ENCODE assay signal across 1 cellular context in the genomic region with DNA sequence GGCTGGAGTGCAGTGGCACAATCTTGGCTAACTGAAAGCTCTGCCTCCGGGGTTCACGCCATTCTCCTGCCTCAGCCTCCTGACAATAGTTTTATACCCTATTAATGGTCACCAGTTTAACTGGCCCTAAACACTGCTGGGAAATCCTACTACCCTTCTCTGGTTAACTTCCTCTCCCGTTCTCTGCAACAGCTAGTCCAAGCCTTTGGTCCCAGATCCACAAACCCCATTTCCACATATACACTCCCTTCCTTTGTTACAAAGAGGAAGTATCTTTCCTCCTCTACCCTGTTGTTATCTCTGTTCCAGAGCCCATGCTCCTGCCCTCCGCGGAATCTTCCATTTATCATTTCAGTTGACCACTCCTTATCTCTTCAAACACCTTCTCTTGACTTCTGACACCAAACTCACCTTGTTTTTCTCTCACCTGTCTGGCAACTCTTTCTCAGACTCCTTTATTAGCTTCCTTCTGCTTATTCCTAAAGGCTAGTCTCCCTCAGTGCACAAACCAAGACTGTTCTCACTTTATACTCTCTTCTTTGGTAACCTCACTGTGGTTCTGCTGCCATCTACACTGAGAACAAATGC.
A peak's percentile ranks its signal among the peaks of the same experiment; 100 is the strongest.
TF ChIP-seq lines count a peak whose summit lies in the region.

No MANE protein-coding gene starts in this region.

TF ChIP-seq in K562, 482 proteins besides CTCF, POLR2A, EP300 and RAD21 (continued from another document and continues in another):
- TF ChIP-seq, protein P1, sequence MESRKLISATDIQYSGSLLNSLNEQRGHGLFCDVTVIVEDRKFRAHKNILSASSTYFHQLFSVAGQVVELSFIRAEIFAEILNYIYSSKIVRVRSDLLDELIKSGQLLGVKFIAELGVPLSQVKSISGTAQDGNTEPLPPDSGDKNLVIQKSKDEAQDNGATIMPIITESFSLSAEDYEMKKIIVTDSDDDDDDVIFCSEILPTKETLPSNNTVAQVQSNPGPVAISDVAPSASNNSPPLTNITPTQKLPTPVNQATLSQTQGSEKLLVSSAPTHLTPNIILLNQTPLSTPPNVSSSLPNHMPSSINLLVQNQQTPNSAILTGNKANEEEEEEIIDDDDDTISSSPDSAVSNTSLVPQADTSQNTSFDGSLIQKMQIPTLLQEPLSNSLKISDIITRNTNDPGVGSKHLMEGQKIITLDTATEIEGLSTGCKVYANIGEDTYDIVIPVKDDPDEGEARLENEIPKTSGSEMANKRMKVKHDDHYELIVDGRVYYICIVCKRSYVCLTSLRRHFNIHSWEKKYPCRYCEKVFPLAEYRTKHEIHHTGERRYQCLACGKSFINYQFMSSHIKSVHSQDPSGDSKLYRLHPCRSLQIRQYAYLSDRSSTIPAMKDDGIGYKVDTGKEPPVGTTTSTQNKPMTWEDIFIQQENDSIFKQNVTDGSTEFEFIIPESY (CRISPR knock-in tag; IDR thresholded peaks at IDR 0.05) = no peak
- TF ChIP-seq MECOM (CRISPR knock-in tag; IDR thresholded peaks at IDR 0.05) (peak; percentile 97), RBM39 (optimal IDR thresholded peaks at IDR 0.05; ENCODE audit: low read depth, low read length) (no peak), PHF21A (IDR thresholded peaks at IDR 0.05; ENCODE audit: borderline replicate concordance, low read depth) (no peak), HDAC1 (IDR thresholded peaks at IDR 0.05) (peak in 1 of 2 experiments; percentile 96; a peak in 3 of 4 replicates), ZNF79 (CRISPR knock-in tag; IDR thresholded peaks at IDR 0.05; ENCODE audit: low read depth) (no peak), TRIM24 (IDR thresholded peaks at IDR 0.05) (peak; percentile 89 to 92), MTA1 (IDR thresholded peaks at IDR 0.05; ENCODE audit: borderline replicate concordance) (peak; percentile 96), SRSF7 (optimal IDR thresholded peaks at IDR 0.05; ENCODE audit: low read depth, low read length) (no peak), FOXK2 (conservative IDR thresholded peaks at IDR 0.05 in 1 of 2, IDR thresholded peaks at IDR 0.05 in 1 of 2; ENCODE audit: low read depth in 2 of 2) (peak; percentile 92 to 97), ZNF212 (CRISPR knock-in tag; IDR thresholded peaks at IDR 0.05) (0 out of 2 replicates have a peak, but pooled peaks have one; percentile 35), RFX1 (IDR thresholded peaks at IDR 0.05) (no peak), IRF2 (CRISPR knock-in tag; IDR thresholded peaks at IDR 0.05) (no peak), EZH2 (IDR thresholded peaks at IDR 0.05; ENCODE audit: borderline replicate concordance, low read depth, low read length) (no peak), PHB2 (IDR thresholded peaks at IDR 0.05; ENCODE audit: low read depth) (peak; percentile 86), ETV5 (CRISPR knock-in tag; IDR thresholded peaks at IDR 0.05; ENCODE audit: low read depth) (peak; percentile 37; the same call in 1 of the 2 replicates), ETS2 (tag; IDR thresholded peaks at IDR 0.05; ENCODE audit: borderline replicate concordance, poor library complexity, severe bottlenecking) (no peak)
- TF ChIP-seq, protein P2, sequence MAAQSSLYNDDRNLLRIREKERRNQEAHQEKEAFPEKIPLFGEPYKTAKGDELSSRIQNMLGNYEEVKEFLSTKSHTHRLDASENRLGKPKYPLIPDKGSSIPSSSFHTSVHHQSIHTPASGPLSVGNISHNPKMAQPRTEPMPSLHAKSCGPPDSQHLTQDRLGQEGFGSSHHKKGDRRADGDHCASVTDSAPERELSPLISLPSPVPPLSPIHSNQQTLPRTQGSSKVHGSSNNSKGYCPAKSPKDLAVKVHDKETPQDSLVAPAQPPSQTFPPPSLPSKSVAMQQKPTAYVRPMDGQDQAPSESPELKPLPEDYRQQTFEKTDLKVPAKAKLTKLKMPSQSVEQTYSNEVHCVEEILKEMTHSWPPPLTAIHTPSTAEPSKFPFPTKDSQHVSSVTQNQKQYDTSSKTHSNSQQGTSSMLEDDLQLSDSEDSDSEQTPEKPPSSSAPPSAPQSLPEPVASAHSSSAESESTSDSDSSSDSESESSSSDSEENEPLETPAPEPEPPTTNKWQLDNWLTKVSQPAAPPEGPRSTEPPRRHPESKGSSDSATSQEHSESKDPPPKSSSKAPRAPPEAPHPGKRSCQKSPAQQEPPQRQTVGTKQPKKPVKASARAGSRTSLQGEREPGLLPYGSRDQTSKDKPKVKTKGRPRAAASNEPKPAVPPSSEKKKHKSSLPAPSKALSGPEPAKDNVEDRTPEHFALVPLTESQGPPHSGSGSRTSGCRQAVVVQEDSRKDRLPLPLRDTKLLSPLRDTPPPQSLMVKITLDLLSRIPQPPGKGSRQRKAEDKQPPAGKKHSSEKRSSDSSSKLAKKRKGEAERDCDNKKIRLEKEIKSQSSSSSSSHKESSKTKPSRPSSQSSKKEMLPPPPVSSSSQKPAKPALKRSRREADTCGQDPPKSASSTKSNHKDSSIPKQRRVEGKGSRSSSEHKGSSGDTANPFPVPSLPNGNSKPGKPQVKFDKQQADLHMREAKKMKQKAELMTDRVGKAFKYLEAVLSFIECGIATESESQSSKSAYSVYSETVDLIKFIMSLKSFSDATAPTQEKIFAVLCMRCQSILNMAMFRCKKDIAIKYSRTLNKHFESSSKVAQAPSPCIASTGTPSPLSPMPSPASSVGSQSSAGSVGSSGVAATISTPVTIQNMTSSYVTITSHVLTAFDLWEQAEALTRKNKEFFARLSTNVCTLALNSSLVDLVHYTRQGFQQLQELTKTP (IDR thresholded peaks at IDR 0.05; ENCODE audit: low read depth in 1 of 2, partially characterized antibody in 2 of 2) = peak in 1 of 2 experiments; percentile 94
- TF ChIP-seq, protein P3, sequence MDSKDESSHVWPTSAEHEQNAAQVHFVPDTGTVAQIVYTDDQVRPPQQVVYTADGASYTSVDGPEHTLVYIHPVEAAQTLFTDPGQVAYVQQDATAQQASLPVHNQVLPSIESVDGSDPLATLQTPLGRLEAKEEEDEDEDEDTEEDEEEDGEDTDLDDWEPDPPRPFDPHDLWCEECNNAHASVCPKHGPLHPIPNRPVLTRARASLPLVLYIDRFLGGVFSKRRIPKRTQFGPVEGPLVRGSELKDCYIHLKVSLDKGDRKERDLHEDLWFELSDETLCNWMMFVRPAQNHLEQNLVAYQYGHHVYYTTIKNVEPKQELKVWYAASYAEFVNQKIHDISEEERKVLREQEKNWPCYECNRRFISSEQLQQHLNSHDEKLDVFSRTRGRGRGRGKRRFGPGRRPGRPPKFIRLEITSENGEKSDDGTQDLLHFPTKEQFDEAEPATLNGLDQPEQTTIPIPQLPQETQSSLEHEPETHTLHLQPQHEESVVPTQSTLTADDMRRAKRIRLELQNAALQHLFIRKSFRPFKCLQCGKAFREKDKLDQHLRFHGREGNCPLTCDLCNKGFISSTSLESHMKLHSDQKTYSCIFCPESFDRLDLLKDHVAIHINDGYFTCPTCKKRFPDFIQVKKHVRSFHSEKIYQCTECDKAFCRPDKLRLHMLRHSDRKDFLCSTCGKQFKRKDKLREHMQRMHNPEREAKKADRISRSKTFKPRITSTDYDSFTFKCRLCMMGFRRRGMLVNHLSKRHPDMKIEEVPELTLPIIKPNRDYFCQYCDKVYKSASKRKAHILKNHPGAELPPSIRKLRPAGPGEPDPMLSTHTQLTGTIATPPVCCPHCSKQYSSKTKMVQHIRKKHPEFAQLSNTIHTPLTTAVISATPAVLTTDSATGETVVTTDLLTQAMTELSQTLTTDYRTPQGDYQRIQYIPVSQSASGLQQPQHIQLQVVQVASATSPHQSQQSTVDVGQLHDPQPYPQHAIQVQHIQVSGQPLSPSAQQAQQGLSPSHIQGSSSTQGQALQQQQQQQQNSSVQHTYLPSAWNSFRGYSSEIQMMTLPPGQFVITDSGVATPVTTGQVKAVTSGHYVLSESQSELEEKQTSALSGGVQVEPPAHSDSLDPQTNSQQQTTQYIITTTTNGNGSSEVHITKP (IDR thresholded peaks at IDR 0.05; ENCODE audit: partially characterized antibody) = peak; percentile 85
- TF ChIP-seq, protein P4, sequence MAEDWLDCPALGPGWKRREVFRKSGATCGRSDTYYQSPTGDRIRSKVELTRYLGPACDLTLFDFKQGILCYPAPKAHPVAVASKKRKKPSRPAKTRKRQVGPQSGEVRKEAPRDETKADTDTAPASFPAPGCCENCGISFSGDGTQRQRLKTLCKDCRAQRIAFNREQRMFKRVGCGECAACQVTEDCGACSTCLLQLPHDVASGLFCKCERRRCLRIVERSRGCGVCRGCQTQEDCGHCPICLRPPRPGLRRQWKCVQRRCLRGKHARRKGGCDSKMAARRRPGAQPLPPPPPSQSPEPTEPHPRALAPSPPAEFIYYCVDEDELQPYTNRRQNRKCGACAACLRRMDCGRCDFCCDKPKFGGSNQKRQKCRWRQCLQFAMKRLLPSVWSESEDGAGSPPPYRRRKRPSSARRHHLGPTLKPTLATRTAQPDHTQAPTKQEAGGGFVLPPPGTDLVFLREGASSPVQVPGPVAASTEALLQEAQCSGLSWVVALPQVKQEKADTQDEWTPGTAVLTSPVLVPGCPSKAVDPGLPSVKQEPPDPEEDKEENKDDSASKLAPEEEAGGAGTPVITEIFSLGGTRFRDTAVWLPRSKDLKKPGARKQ (CRISPR knock-in tag; IDR thresholded peaks at IDR 0.05) = no peak
- TF ChIP-seq, protein P5, sequence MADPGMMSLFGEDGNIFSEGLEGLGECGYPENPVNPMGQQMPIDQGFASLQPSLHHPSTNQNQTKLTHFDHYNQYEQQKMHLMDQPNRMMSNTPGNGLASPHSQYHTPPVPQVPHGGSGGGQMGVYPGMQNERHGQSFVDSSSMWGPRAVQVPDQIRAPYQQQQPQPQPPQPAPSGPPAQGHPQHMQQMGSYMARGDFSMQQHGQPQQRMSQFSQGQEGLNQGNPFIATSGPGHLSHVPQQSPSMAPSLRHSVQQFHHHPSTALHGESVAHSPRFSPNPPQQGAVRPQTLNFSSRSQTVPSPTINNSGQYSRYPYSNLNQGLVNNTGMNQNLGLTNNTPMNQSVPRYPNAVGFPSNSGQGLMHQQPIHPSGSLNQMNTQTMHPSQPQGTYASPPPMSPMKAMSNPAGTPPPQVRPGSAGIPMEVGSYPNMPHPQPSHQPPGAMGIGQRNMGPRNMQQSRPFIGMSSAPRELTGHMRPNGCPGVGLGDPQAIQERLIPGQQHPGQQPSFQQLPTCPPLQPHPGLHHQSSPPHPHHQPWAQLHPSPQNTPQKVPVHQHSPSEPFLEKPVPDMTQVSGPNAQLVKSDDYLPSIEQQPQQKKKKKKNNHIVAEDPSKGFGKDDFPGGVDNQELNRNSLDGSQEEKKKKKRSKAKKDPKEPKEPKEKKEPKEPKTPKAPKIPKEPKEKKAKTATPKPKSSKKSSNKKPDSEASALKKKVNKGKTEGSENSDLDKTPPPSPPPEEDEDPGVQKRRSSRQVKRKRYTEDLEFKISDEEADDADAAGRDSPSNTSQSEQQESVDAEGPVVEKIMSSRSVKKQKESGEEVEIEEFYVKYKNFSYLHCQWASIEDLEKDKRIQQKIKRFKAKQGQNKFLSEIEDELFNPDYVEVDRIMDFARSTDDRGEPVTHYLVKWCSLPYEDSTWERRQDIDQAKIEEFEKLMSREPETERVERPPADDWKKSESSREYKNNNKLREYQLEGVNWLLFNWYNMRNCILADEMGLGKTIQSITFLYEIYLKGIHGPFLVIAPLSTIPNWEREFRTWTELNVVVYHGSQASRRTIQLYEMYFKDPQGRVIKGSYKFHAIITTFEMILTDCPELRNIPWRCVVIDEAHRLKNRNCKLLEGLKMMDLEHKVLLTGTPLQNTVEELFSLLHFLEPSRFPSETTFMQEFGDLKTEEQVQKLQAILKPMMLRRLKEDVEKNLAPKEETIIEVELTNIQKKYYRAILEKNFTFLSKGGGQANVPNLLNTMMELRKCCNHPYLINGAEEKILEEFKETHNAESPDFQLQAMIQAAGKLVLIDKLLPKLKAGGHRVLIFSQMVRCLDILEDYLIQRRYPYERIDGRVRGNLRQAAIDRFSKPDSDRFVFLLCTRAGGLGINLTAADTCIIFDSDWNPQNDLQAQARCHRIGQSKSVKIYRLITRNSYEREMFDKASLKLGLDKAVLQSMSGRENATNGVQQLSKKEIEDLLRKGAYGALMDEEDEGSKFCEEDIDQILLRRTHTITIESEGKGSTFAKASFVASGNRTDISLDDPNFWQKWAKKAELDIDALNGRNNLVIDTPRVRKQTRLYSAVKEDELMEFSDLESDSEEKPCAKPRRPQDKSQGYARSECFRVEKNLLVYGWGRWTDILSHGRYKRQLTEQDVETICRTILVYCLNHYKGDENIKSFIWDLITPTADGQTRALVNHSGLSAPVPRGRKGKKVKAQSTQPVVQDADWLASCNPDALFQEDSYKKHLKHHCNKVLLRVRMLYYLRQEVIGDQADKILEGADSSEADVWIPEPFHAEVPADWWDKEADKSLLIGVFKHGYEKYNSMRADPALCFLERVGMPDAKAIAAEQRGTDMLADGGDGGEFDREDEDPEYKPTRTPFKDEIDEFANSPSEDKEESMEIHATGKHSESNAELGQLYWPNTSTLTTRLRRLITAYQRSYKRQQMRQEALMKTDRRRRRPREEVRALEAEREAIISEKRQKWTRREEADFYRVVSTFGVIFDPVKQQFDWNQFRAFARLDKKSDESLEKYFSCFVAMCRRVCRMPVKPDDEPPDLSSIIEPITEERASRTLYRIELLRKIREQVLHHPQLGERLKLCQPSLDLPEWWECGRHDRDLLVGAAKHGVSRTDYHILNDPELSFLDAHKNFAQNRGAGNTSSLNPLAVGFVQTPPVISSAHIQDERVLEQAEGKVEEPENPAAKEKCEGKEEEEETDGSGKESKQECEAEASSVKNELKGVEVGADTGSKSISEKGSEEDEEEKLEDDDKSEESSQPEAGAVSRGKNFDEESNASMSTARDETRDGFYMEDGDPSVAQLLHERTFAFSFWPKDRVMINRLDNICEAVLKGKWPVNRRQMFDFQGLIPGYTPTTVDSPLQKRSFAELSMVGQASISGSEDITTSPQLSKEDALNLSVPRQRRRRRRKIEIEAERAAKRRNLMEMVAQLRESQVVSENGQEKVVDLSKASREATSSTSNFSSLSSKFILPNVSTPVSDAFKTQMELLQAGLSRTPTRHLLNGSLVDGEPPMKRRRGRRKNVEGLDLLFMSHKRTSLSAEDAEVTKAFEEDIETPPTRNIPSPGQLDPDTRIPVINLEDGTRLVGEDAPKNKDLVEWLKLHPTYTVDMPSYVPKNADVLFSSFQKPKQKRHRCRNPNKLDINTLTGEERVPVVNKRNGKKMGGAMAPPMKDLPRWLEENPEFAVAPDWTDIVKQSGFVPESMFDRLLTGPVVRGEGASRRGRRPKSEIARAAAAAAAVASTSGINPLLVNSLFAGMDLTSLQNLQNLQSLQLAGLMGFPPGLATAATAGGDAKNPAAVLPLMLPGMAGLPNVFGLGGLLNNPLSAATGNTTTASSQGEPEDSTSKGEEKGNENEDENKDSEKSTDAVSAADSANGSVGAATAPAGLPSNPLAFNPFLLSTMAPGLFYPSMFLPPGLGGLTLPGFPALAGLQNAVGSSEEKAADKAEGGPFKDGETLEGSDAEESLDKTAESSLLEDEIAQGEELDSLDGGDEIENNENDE (IDR thresholded peaks at IDR 0.05; ENCODE audit: low read depth, low read length) = no peak
